In the genomic region with DNA sequence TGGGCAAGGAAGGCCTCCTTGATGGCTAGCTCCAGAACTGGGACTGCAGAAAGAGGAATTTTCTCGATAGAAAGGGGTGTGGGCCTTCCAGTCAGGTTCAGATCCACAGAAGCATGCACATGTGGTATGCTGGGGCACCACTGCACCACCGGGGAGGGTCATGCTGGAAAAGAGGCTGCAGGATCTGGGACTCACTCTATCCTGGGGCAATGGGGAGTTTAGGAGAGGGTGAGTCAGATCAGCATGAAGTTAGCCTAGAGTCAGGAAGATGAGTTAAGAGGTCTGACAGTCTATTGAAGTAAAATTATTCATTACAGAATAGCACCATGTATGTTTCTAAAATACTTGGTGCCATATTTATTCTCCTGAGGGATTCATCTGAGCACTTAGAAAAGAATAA, we compare ENCODE assay signal across 19 cellular contexts.
DNase-seq lines count a peak whose midpoint lies in the region; ATAC-seq and TF ChIP-seq lines count a peak whose summit lies in the region.
"Had no signal": no experiment of that assay in that cellular context is flagged by ENCODE, and none has a peak within 500 bp of the region (broad histone marks: within the 10 kb centered on the region; RNA-seq: fewer than 3 reads in every experiment).

No MANE protein-coding gene starts in this region.

- TF ChIP-seq CTCF in HFFc6 (IDR thresholded peaks at IDR 0.05) (no peak), VCaP (conservative IDR thresholded peaks at IDR 0.05) (no peak)

- no peak overlapping the region for H3K27ac Mint-ChIP-seq in HFFc6
- H3K27ac Mint-ChIP-seq in activated T-cell treated with anti-CD3 and anti-CD28 coated beads, Interleukin-2, amount 50 U/mL, for 72 hours = no peak overlapping the region
- H3K27ac Mint-ChIP-seq: CD4-positive, alpha-beta T cell had no signal

- peak; percentile 11 for DNase-seq in EH (ENCODE audit: low read depth)
- peak; percentile 11 for DNase-seq in HFFc6
- DNase-seq in islet precursor cell = peak; percentile 35
- DNase-seq in GM03348 (ENCODE audit: low spot score) = no peak
- DNase-seq in dermis blood vessel endothelial cell = no peak
- DNase-seq in activated naive CD4-positive, alpha-beta T cell treated with Interleukin-2 at 50 U/mL for 16 hours = no peak
- DNase-seq in activated T-cell treated with anti-CD3 and anti-CD28 coated beads, Interleukin-2, amount 50 U/mL, for 72 hours = no peak
- DNase-seq: AML-193; Caco-2; CD4-positive, alpha-beta T cell; DMS153; DMS79; GM23248; HCEC 1CT had no signal

- no peak for ATAC-seq in activated T-cell treated with anti-CD3 and anti-CD28 coated beads, Interleukin-2, amount 50 U/mL, for 72 hours (replicated peaks in 1 of 2)
- ATAC-seq: A549 had no signal

- peaks cover 2% of the 10 kb centered on the region for H3K27me3 Mint-ChIP-seq in HFFc6 (ENCODE audit: insufficient read depth)
- H3K27me3 Mint-ChIP-seq in activated T-cell treated with anti-CD3 and anti-CD28 coated beads, Interleukin-2, amount 50 U/mL, for 72 hours (ENCODE audit: low read depth) = peaks cover 35% of the 10 kb centered on the region

- peak overlapping the region; percentile 70; the same call in 1 of the 2 replicates for H3K27ac ChIP-seq in VCaP
- H3K27ac ChIP-seq: 22Rv1, A549, C4-2B, GM23248, HL-60 had no signal

- H3K36me3 Mint-ChIP-seq in HFFc6 (ENCODE audit: low read depth) = peaks cover 33% of the 10 kb centered on the region
- H3K36me3 Mint-ChIP-seq in activated T-cell treated with anti-CD3 and anti-CD28 coated beads, Interleukin-2, amount 50 U/mL, for 72 hours (ENCODE audit: insufficient read depth in 2 of 2) = no peaks in the 10 kb centered on the region

- peaks cover 11% of the 10 kb centered on the region for H3K4me1 Mint-ChIP-seq in HFFc6 (ENCODE audit: low read depth)
- H3K4me1 Mint-ChIP-seq in activated T-cell treated with anti-CD3 and anti-CD28 coated beads, Interleukin-2, amount 50 U/mL, for 72 hours (ENCODE audit: low read depth) = no peaks in the 10 kb centered on the region

- H3K9me3 Mint-ChIP-seq in HFFc6 = no peaks in the 10 kb centered on the region
- no peaks in the 10 kb centered on the region for H3K9me3 Mint-ChIP-seq in activated T-cell treated with anti-CD3 and anti-CD28 coated beads, Interleukin-2, amount 50 U/mL, for 72 hours
- H3K9me3 Mint-ChIP-seq: CD4-positive, alpha-beta T cell had no signal

- H3K4me3 Mint-ChIP-seq in HFFc6 = no peak overlapping the region
- H3K4me3 Mint-ChIP-seq in activated T-cell treated with anti-CD3 and anti-CD28 coated beads, Interleukin-2, amount 50 U/mL, for 72 hours = no peak overlapping the region
- H3K4me3 Mint-ChIP-seq: CD4-positive, alpha-beta T cell had no signal

Comparison
In these comparisons a context has a peak if more than half of its experiments do, and no peak if none do; other contexts are left out.
1. DNase-seq: peak in EH (single experiment), HFFc6 (single experiment) and islet precursor cell (single experiment); none in GM03348 (single experiment), dermis blood vessel endothelial cell (single experiment), activated naive CD4-positive, alpha-beta T cell treated with Interleukin-2 at 50 U/mL for 16 hours (single experiment) and activated T-cell treated with anti-CD3 and anti-CD28 coated beads, Interleukin-2, amount 50 U/mL, for 72 hours (0 of 2).